9 cellular contexts compared by ENCODE assay signal in genomic region chr12:56723352-56723751, GRCh38. TPM values are rescaled to one million over a fixed set of nuclear protein-coding genes. Genes with fewer than 3 reads are reported as not detected.
DNase-seq lines count a peak whose midpoint lies in the region; ATAC-seq and TF ChIP-seq lines count a peak whose summit lies in the region.
"Had no signal": no experiment of that assay in that cellular context is flagged by ENCODE, and none has a peak within 500 bp of the region (broad histone marks: within the 10 kb centered on the region; RNA-seq: fewer than 3 reads in every experiment).

No MANE protein-coding gene starts in this region.

- POLR2A ChIA-PET in CD8-positive, alpha-beta T cell (lab: Charles Lee), result interaction anchor here (1.9 kb wide), 1 partner anchor 35 kb away, joined by 11 read pairs; the partner anchor contains the start of gene PTGES3

- peaks cover 72% of the 10 kb centered on the region for H3K79me2 ChIP-seq in OCI-LY3 (ENCODE audit: low read length)

- H3K27ac ChIP-seq in CD8-positive, alpha-beta T cell (ENCODE audit: low read depth, low read length), result no peak overlapping the region
- H3K27ac ChIP-seq in OCI-LY3 (ENCODE audit: low read length) (peak overlapping the region; percentile 85; the same call in 1 of the 2 replicates), ovary (no peak overlapping the region)

- H3K36me3 Mint-ChIP-seq in CD8-positive, alpha-beta T cell, result peaks cover 69% of the 10 kb centered on the region
- peaks cover 28% of the 10 kb centered on the region for H3K36me3 Mint-ChIP-seq in endothelial cell (ENCODE audit: low read depth, unreplicated experiment)

- H3K4me2 ChIP-seq in OCI-LY3 (ENCODE audit: low read length), result peak overlapping the region; percentile 91

- H3K27ac Mint-ChIP-seq in CD8-positive, alpha-beta T cell, result peak overlapping the region; percentile 96
- peak overlapping the region; percentile 83 for H3K27ac Mint-ChIP-seq in endothelial cell (ENCODE audit: unreplicated experiment)

- no peak for TF ChIP-seq POLR2A in ovary (IDR thresholded peaks at IDR 0.05)

- no peak for TF ChIP-seq CTCF in CD8-positive, alpha-beta T cell (IDR thresholded peaks at IDR 0.05)
- no peak for TF ChIP-seq CTCF in OCI-LY3 (IDR thresholded peaks at IDR 0.05; ENCODE audit: low read depth, low read length)
- no peak for TF ChIP-seq CTCF in endothelial cell (IDR thresholded peaks at IDR 0.05; ENCODE audit: unreplicated experiment)
- TF ChIP-seq CTCF in ovary (IDR thresholded peaks at IDR 0.05), result no peak
- no peak for TF ChIP-seq CTCF in GM20000 (IDR thresholded peaks at IDR 0.05; ENCODE audit: extremely low read depth, missing control alignments)
- no peak for TF ChIP-seq CTCF in GM13976 (IDR thresholded peaks at IDR 0.05; ENCODE audit: borderline replicate concordance, control extremely low read depth, extremely low read depth, insufficient read depth, missing control alignments)

- CTCF ChIA-PET in CD8-positive, alpha-beta T cell (lab: Charles Lee), result interaction anchor here (0.9 kb wide), 1 partner anchor 88 kb away, joined by 3 read pairs; no protein-coding TSS in a partner anchor

- no peaks in the 10 kb centered on the region for H3K9me3 Mint-ChIP-seq in CD8-positive, alpha-beta T cell
- no peaks in the 10 kb centered on the region for H3K9me3 Mint-ChIP-seq in endothelial cell (ENCODE audit: unreplicated experiment)

- TF ChIP-seq EP300 in ovary (IDR thresholded peaks at IDR 0.05), result no peak

- peak overlapping the region; percentile 100 for H3K9ac ChIP-seq in OCI-LY3 (ENCODE audit: low read length)

- H3K4me3 ChIP-seq in CD8-positive, alpha-beta T cell (ENCODE audit: low read depth, low read length), result peak overlapping the region; percentile 88
- H3K4me3 ChIP-seq in OCI-LY3 (ENCODE audit: low read length) (peak overlapping the region; percentile 99), ovary (peak overlapping the region; percentile 92)

- peak overlapping the region; percentile 99 for H3K4me3 Mint-ChIP-seq in CD8-positive, alpha-beta T cell
- H3K4me3 Mint-ChIP-seq in endothelial cell (ENCODE audit: unreplicated experiment), result peak overlapping the region; percentile 99

- intact Hi-C loops in CD8-positive, alpha-beta T cell (cut with DNase I, micrococcal nuclease), result loop anchor here (5.0 to 10.0 kb wide), 2 partner anchors 679 to 981 kb away; partner anchors contain the start of genes GDF11 (in 1 of the 2) and RPS26 (in 1 of the 2)
- intact Hi-C loops in ovary (cut with DNase I), result loop anchor here in 1 of 4 donors (5.0 kb wide), 1 partner anchor 36 kb away; the partner anchor contains the start of gene PTGES3

- in situ Hi-C loops in GM13976 (cut with MboI; ENCODE audit: low sequenced_read_pairs, unreplicated experiment), result no loop called here

- peaks cover 32% of the 10 kb centered on the region for H3K36me3 ChIP-seq in CD8-positive, alpha-beta T cell (ENCODE audit: insufficient read depth, low read length)
- H3K36me3 ChIP-seq in OCI-LY3 (replicated peaks; ENCODE audit: low read depth, low read length) (peaks cover 61% of the 10 kb centered on the region), ovary (no peaks in the 10 kb centered on the region)

- ATAC-seq in CD8-positive, alpha-beta T cell, result no peak
- no peak for ATAC-seq in HG03039 (IDR thresholded peaks at IDR 0.05; ENCODE audit: unreplicated experiment)

- no peak overlapping the region for H2AFZ ChIP-seq in OCI-LY3 (ENCODE audit: low read depth, low read length)

- 21 to 37% (median 25%) methylated on average over 3 of the region's 3 CpGs for WGBS in ovary, 3 donors

- peaks cover 68% of the 10 kb centered on the region for H3K4me1 Mint-ChIP-seq in CD8-positive, alpha-beta T cell (ENCODE audit: low read depth)
- H3K4me1 Mint-ChIP-seq in endothelial cell (ENCODE audit: unreplicated experiment), result peaks cover 57% of the 10 kb centered on the region

- peaks cover 60% of the 10 kb centered on the region for H4K20me1 ChIP-seq in OCI-LY3 (ENCODE audit: insufficient read depth, low read length)

- H3K27me3 Mint-ChIP-seq in CD8-positive, alpha-beta T cell (ENCODE audit: low read depth), result no peaks in the 10 kb centered on the region
- peaks cover 13% of the 10 kb centered on the region for H3K27me3 Mint-ChIP-seq in endothelial cell (ENCODE audit: unreplicated experiment)

- no peaks in the 10 kb centered on the region for H3K9me3 ChIP-seq in CD8-positive, alpha-beta T cell (ENCODE audit: low read length)
- no peaks in the 10 kb centered on the region for H3K9me3 ChIP-seq in OCI-LY3 (ENCODE audit: insufficient read depth, low read length)
- H3K9me3 ChIP-seq in ovary, result no peaks in the 10 kb centered on the region

- DNase-seq in CD8-positive, alpha-beta T cell, result no peak
- DNase-seq in endothelial cell (ENCODE audit: low spot score) (no peak), ovary (no peak), GM20000 (ENCODE audit: low spot score) (no peak), NCI-H2029 treated with DMSO at 0.1 percent for 48 hours (lab: John Stamatoyannopoulos, UW) (no peak), GM13976 (ENCODE audit: low spot score) (no peak)
- DNase-seq: cerebellar nuclear complex had no signal

- H3K4me1 ChIP-seq in CD8-positive, alpha-beta T cell (ENCODE audit: insufficient read depth, low read length), result peaks cover 63% of the 10 kb centered on the region
- peaks cover 57% of the 10 kb centered on the region for H3K4me1 ChIP-seq in OCI-LY3 (ENCODE audit: low read length)
- H3K4me1 ChIP-seq in ovary (ENCODE audit: insufficient read depth), result peaks cover 20% of the 10 kb centered on the region

- no peaks in the 10 kb centered on the region for H3K27me3 ChIP-seq in CD8-positive, alpha-beta T cell (ENCODE audit: insufficient read depth, low read length)
- H3K27me3 ChIP-seq in OCI-LY3 (ENCODE audit: low read depth, low read length) (no peaks in the 10 kb centered on the region), ovary (no peaks in the 10 kb centered on the region)

RNA-seq across cellular contexts. Expression of gene NACA, which starts 1.7 kb away (rescaled TPM):
- 1,000 to 10,000 TPM; 1,373 to 1,407 TPM for total RNA-seq in CD8-positive, alpha-beta T cell
- total RNA-seq in endothelial cell (ENCODE audit: unreplicated experiment) (687 TPM), ovary (1,000 to 10,000 TPM; 1,240 to 2,316 (median 1,807) TPM)
- 1,000 to 10,000 TPM; 2,768 to 3,183 TPM for polyA plus RNA-seq in ovary

RNA-seq across cellular contexts. Expression of gene PRIM1, which starts 28.8 kb away (rescaled TPM):
- 1 to 10 TPM; 5.0 to 5.8 TPM for total RNA-seq in CD8-positive, alpha-beta T cell
- total RNA-seq in endothelial cell (ENCODE audit: unreplicated experiment), result 11.2 TPM
- total RNA-seq in ovary, result 10 to 100 TPM in 1 of 7 donors, 1 to 10 TPM in 6; 5.7 to 12.5 (median 7.7) TPM
- 1 to 10 TPM; 7.8 to 9.7 TPM for polyA plus RNA-seq in ovary

RNA-seq across cellular contexts. Expression of gene PTGES3, which starts 35.3 kb away (rescaled TPM):
- 100 to 1,000 TPM; 148 to 154 TPM for total RNA-seq in CD8-positive, alpha-beta T cell
- total RNA-seq in endothelial cell (ENCODE audit: unreplicated experiment), result 165 TPM
- 100 to 1,000 TPM; 109 to 328 (median 212) TPM for total RNA-seq in ovary
- polyA plus RNA-seq in ovary, result 100 to 1,000 TPM; 215 to 299 TPM

RNA-seq across cellular contexts. Expression of gene HSD17B6, which starts 39.8 kb away (rescaled TPM):
- total RNA-seq in CD8-positive, alpha-beta T cell, result under 1 TPM in 1 of 2 experiments, not detected in 1; 0.31 TPM
- 1.8 TPM for total RNA-seq in endothelial cell (ENCODE audit: unreplicated experiment)
- 10 to 100 TPM in 2 of 7 donors, 1 to 10 TPM in 4, under 1 TPM in 1; 0.90 to 13.4 (median 3.1) TPM for total RNA-seq in ovary
- 10 to 100 TPM in 1 of 2 donors, 1 to 10 TPM in 1; 6.7 to 39.4 TPM for polyA plus RNA-seq in ovary
